Comparison of ENCODE assay signal across 8 cellular contexts in genomic region chr7:4713183-4713784, GRCh38. TPM values are rescaled to one million over a fixed set of nuclear protein-coding genes. Genes with fewer than 3 reads are reported as not detected.
DNase-seq lines count a peak whose midpoint lies in the region; ATAC-seq, FAIRE-seq and TF ChIP-seq lines count a peak whose summit lies in the region.

No MANE protein-coding gene starts in this region.

- DNase-seq in GM12892 (ENCODE audit: insufficient read length) (peak; percentile 67), H9 (peak; percentile 43), OCI-LY7 (ENCODE audit: low spot score) (no peak), osteoblast (ENCODE audit: insufficient read length, low spot score, missing footprints) (peak; percentile 87), SJCRH30 (no peak), GM19238 (ENCODE audit: insufficient read length, low spot score) (no peak), OCI-M2 (lab: John Stamatoyannopoulos, UW; ENCODE audit: unreplicated experiment) (no peak)

- H2BK120ac ChIP-seq in H9 (ENCODE audit: low read depth, low read length, poor library complexity, severe bottlenecking): no peak overlapping the region

- no peaks in the 10 kb centered on the region for H3K23me2 ChIP-seq in H9 (ENCODE audit: insufficient read length, low read depth, low read length, poor library complexity, severe bottlenecking)

- intact Hi-C loops in OCI-LY7 (cut with micrococcal nuclease; ENCODE audit: unreplicated experiment): no loop called here

- no peak overlapping the region for H3K4ac ChIP-seq in H9 (ENCODE audit: low read depth, low read length)

- H2BK5ac ChIP-seq in H9 (ENCODE audit: insufficient read length, low read length): no peak overlapping the region

- peaks cover 32% of the 10 kb centered on the region for H3K27me3 ChIP-seq in H9 (ENCODE audit: insufficient read depth, low read length)
- H3K27me3 ChIP-seq in osteoblast (ENCODE audit: insufficient read depth, low read length): no peaks in the 10 kb centered on the region
- no peaks in the 10 kb centered on the region for H3K27me3 ChIP-seq in SJCRH30

- H3K9me3 Mint-ChIP-seq in H9: peaks cover 7% of the 10 kb centered on the region in 2 experiments; a peak in 3 of 5 replicates

- no CpG with 5 or more reads among the region's 27 CpGs for WGBS in H9 (ENCODE audit: extremely low coverage, insufficient read length, low lambda C conversion rate)

- H3K4me1 Mint-ChIP-seq in H9: peaks cover 6 to 7% of the 10 kb centered on the region in 2 experiments

- H3T11ph ChIP-seq in H9 (ENCODE audit: low read length): no peak overlapping the region

- H3K79me2 ChIP-seq in H9 (ENCODE audit: insufficient read depth, low read length) (no peaks in the 10 kb centered on the region; the same call in 1 of the 2 replicates), OCI-LY7 (ENCODE audit: insufficient read depth, low read depth, low read length) (peaks cover 28% of the 10 kb centered on the region), osteoblast (ENCODE audit: insufficient read depth, low read length) (peaks cover 98% of the 10 kb centered on the region)

- no peak overlapping the region for H3K9ac ChIP-seq in H9 (ENCODE audit: extremely low read depth, insufficient read length, low read length)

- no peak overlapping the region for H2AK5ac ChIP-seq in H9 (ENCODE audit: insufficient read length, low read length)

- CTCF ChIA-PET in OCI-LY7 (lab: Charles Lee; ENCODE audit: unreplicated experiment): no interaction called here

- no TSS peak for BruUV-seq in OCI-LY7 (replicated peaks; lab: Mats Ljungman, UMichigan)

- H3K36me3 Mint-ChIP-seq in H9 (ENCODE audit: insufficient read depth in 1 of 3, low read depth in 3 of 3): peaks cover 0 to 15% (median 15%) of the 10 kb centered on the region in 3 experiments; a peak in 6 of 7 replicates

- TF ChIP-seq POLR2A in GM12892 (IDR thresholded peaks at IDR 0.05; ENCODE audit: low read depth, low read length): 0 out of 2 replicates have a peak, but pooled peaks have one; percentile 24

- no peak overlapping the region for H3K4me3 ChIP-seq in OCI-LY7 (ENCODE audit: low read depth, low read length, poor library complexity, severe bottlenecking)
- peak overlapping the region; percentile 4 for H3K4me3 ChIP-seq in osteoblast (ENCODE audit: insufficient read depth, low read length)
- no peak overlapping the region for H3K4me3 ChIP-seq in SJCRH30

- POLR2A ChIA-PET in OCI-LY7 (lab: Charles Lee): interaction anchor here (0.6 to 1.2 kb wide), 2 partner anchors 8 to 12 kb away, joined by 3 read pairs; no protein-coding TSS in a partner anchor

- H3K27ac ChIP-seq in H9 (ENCODE audit: insufficient read length, low read depth, low read length): no peak overlapping the region
- no peak overlapping the region for H3K27ac ChIP-seq in OCI-LY7 (ENCODE audit: low read depth, low read length, poor library complexity, severe bottlenecking)
- H3K27ac ChIP-seq in osteoblast (ENCODE audit: low read depth, low read length): peak overlapping the region; percentile 29
- H3K27ac ChIP-seq in SJCRH30: no peak overlapping the region

- no peak overlapping the region for H3K14ac ChIP-seq in H9 (ENCODE audit: insufficient read depth, low read length)

- no peak overlapping the region for H3K56ac ChIP-seq in H9 (ENCODE audit: insufficient read length, low read depth, low read length)

- no peak overlapping the region for H2BK20ac ChIP-seq in H9 (ENCODE audit: low read depth, low read length, poor library complexity, severe bottlenecking)

- peaks cover 98% of the 10 kb centered on the region for H3K27me3 Mint-ChIP-seq in H9 (ENCODE audit: low read depth)

- ATAC-seq in HG03457 (IDR thresholded peaks at IDR 0.05; ENCODE audit: unreplicated experiment): no peak

- H3K79me1 ChIP-seq in H9 (ENCODE audit: insufficient read depth, low read depth, low read length, poor library complexity, severe bottlenecking): no peaks in the 10 kb centered on the region

- TF ChIP-seq CTCF in H9 (conservative IDR thresholded peaks at IDR 0.05) (no peak), OCI-LY7 (conservative IDR thresholded peaks at IDR 0.05; ENCODE audit: low read length) (no peak), osteoblast (IDR thresholded peaks at IDR 0.05; ENCODE audit: extremely low read depth, low read depth, low read length) (no peak)

- H3K4me1 ChIP-seq in H9 (ENCODE audit: insufficient read depth, low read length): no peaks in the 10 kb centered on the region; the same call in 1 of the 2 replicates
- no peaks in the 10 kb centered on the region for H3K4me1 ChIP-seq in OCI-LY7 (ENCODE audit: insufficient read depth, low read length, poor library complexity, severe bottlenecking)
- H3K4me1 ChIP-seq in osteoblast (ENCODE audit: insufficient read depth, low read length): peaks cover 17% of the 10 kb centered on the region
- no peaks in the 10 kb centered on the region for H3K4me1 ChIP-seq in SJCRH30

- no peak overlapping the region for H2BK12ac ChIP-seq in H9 (ENCODE audit: insufficient read length, low read depth, low read length)

- no peak overlapping the region for H4K8ac ChIP-seq in H9 (replicated peaks; ENCODE audit: insufficient read length, low read depth, low read length)

- no peak overlapping the region for H4K5ac ChIP-seq in H9 (ENCODE audit: insufficient read length, low read depth, low read length)

- H2BK15ac ChIP-seq in H9 (ENCODE audit: low read depth, low read length): no peak overlapping the region

- H3K9me2 ChIP-seq in OCI-LY7 (ENCODE audit: insufficient read depth, low read length): no peaks in the 10 kb centered on the region

- H2AFZ ChIP-seq in H9 (ENCODE audit: low read length): no peak overlapping the region
- no peak overlapping the region for H2AFZ ChIP-seq in OCI-LY7 (ENCODE audit: low read length)
- no peak overlapping the region for H2AFZ ChIP-seq in osteoblast (ENCODE audit: low read length)

- H3K23ac ChIP-seq in H9 (ENCODE audit: insufficient read length, low read depth, low read length): no peak overlapping the region

- H3K4me2 ChIP-seq in H9 (ENCODE audit: insufficient read depth, insufficient read length, low read length): no peak overlapping the region
- H3K4me2 ChIP-seq in OCI-LY7 (ENCODE audit: low read length): peak overlapping the region; percentile 7; the same call in 1 of the 2 replicates
- peak overlapping the region; percentile 52 for H3K4me2 ChIP-seq in osteoblast (ENCODE audit: insufficient read depth, low read length)

- H4K20me1 ChIP-seq in H9 (ENCODE audit: control insufficient read depth, insufficient read depth, insufficient read length) (no peaks in the 10 kb centered on the region), OCI-LY7 (ENCODE audit: insufficient read depth, low read length) (peaks cover 5% of the 10 kb centered on the region; the same call in 1 of the 2 replicates), osteoblast (ENCODE audit: insufficient read depth, low read length) (peaks cover 88% of the 10 kb centered on the region)

- no peak overlapping the region for H3K4me3 Mint-ChIP-seq in H9

- peaks cover 57% of the 10 kb centered on the region for H3K36me3 ChIP-seq in OCI-LY7 (ENCODE audit: insufficient read depth, low read length)
- H3K36me3 ChIP-seq in osteoblast (ENCODE audit: insufficient read depth, low read length): peaks cover 7% of the 10 kb centered on the region
- peaks cover 2% of the 10 kb centered on the region; the same call in 1 of the 2 replicates for H3K36me3 ChIP-seq in SJCRH30

- H3K9me3 ChIP-seq in H9 (ENCODE audit: control insufficient read depth, low read depth, low read length): peaks cover 3% of the 10 kb centered on the region
- H3K9me3 ChIP-seq in OCI-LY7 (ENCODE audit: low read length): peaks cover 18% of the 10 kb centered on the region; the same call in 1 of the 2 replicates
- H3K9me3 ChIP-seq in osteoblast (ENCODE audit: low read depth, low read length): no peaks in the 10 kb centered on the region
- H3K9me3 ChIP-seq in SJCRH30 (replicated peaks): 0 out of 2 replicates have a peak, but pooled peaks cover 2% of the 10 kb centered on the region

- H3K27ac Mint-ChIP-seq in H9: no peak overlapping the region

- no peak overlapping the region for H3K18ac ChIP-seq in H9 (ENCODE audit: insufficient read length, low read depth, low read length)

- H4K91ac ChIP-seq in H9 (ENCODE audit: insufficient read length, low read depth, low read length): no peak overlapping the region

- FAIRE-seq in GM12892 (lab: Jason Lieb, UNC): peak; percentile 79

RNA-seq across cellular contexts. Expression of gene FOXK1, which starts 31.2 kb away (rescaled TPM):
- 7.0 TPM for polyA plus RNA-seq in GM12892 (2012; ENCODE audit: missing spikeins)
- total RNA-seq in H9 (2021) (14.4 and 14.8 TPM in 2 replicates), OCI-LY7 (2022) (32.0 and 34.5 TPM in 2 replicates), osteoblast (26.2 and 31.8 TPM in 2 replicates)
- 13.8 and 17.3 TPM in 2 replicates for total RNA-seq in OCI-LY7 (2014; rRNA removed; shearing (Covaris generic))
- total RNA-seq in SJCRH30 (2014; rRNA removed; shearing (Covaris generic)): 22.1 and 23.4 TPM in 2 replicates

Comparison
In these comparisons a context has a peak if more than half of its experiments do, and no peak if none do; other contexts are left out.
1. DNase-seq: peak in GM12892 (single experiment), H9 (single experiment) and osteoblast (single experiment); none in OCI-LY7 (single experiment), SJCRH30 (0 of 2), GM19238 (single experiment) and OCI-M2 (single experiment).